ENCODE assay signal across 33 cellular contexts in genomic region chr4:99630857-99631256, GRCh38. TPM values are rescaled to one million over a fixed set of nuclear protein-coding genes. Genes with fewer than 3 reads are reported as not detected.
"Had no signal": no experiment of that assay in that cellular context is flagged by ENCODE, and none has a peak within 500 bp of the region (broad histone marks: within the 10 kb centered on the region; RNA-seq: fewer than 3 reads in every experiment).

No MANE protein-coding gene starts in this region.

- H3K36me3 ChIP-seq: adrenal gland, breast epithelium, MG63, Peyer's patch, SJCRH30 had no signal

- ATAC-seq: activated naive CD4-positive, alpha-beta T cell treated with anti-CD3 and anti-CD28 coated beads, Interleukin-2, amount 50 U/mL, for 72 hours; body of pancreas; Right ventricle myocardium inferior had no signal

- H3K4me1 ChIP-seq: adrenal gland, breast epithelium, Peyer's patch, SJCRH30 had no signal

- H3K27me3 ChIP-seq: adrenal gland, body of pancreas, breast epithelium, MG63, Peyer's patch, SJCRH30 had no signal

- H3K27ac ChIP-seq: adrenal gland, body of pancreas, breast epithelium, Peyer's patch, RWPE1, SJCRH30, SK-N-MC had no signal

- DNase-seq: activated CD4-positive, alpha-beta T cell treated with anti-CD3 and anti-CD28 coated beads, Interleukin-2, amount 10 ng/mL, durations not matched to agents 24 days and 14 days; activated CD4-positive, alpha-beta T cell treated with anti-CD3 and anti-CD28 coated beads, Interleukin-2, amount 50 U/mL, for 4 hours; activated CD8-positive, alpha-beta T cell treated with anti-CD3 and anti-CD28 coated beads for 36 hours; activated gamma-delta T cell treated with Interleukin-2 at 50 U/mL for 16 hours; activated naive CD4-positive, alpha-beta T cell treated with anti-CD3 and anti-CD28 coated beads for 36 hours; activated T-cell treated with anti-CD3 and anti-CD28 coated beads, Interleukin-2, amount 50 U/mL, for 24 hours; adrenal gland; body of pancreas; Kasumi-1; KG1; MG63; NCI-H1092; NCI-H146; NCI-H187; NCI-H2029 treated with DMSO at 0.1 percent for 48 hours; NCI-H2107; NCI-H2171; NCI-H510A; NCI-H526; NCI-H748 treated with DMSO at 0.1 percent for 48 hours; NK-92 treated with Interleukin-12 subunit alpha and Interleukin-12 subunit beta, amount 100 ng/mL, for 24 hours; PC-3; Peyer's patch; SJCRH30; T1000 had no signal

- H3K9me3 ChIP-seq: adrenal gland, body of pancreas, breast epithelium, MG63, Peyer's patch, SJCRH30 had no signal

- H3K4me3 ChIP-seq: adrenal gland, body of pancreas, breast epithelium, MG63, Peyer's patch, SJCRH30, SK-N-MC had no signal

- FAIRE-seq: astrocyte had no signal

RNA-seq across cellular contexts. Expression of gene C4orf54, which starts 26.8 kb away (rescaled TPM):
- total RNA-seq: activated CD4-positive, alpha-beta T cell treated with anti-CD3 and anti-CD28 coated beads, Interleukin-2, amount 10 ng/mL, durations not matched to agents 24 days and 14 days; activated CD8-positive, alpha-beta T cell treated with anti-CD3 and anti-CD28 coated beads for 36 hours; activated naive CD4-positive, alpha-beta T cell treated with anti-CD3 and anti-CD28 coated beads for 36 hours; activated naive CD4-positive, alpha-beta T cell treated with anti-CD3 and anti-CD28 coated beads, Interleukin-2, amount 50 U/mL, for 72 hours; astrocyte; breast epithelium; Peyer's patch; T-helper 1 cell treated with Interleukin-12 subunit alpha and Interleukin-12 subunit beta and Interleukin-4 antibody, amounts not matched to agents 30 ng/mL and 1 ng/mL, for 36 hours; T-helper 2 cell treated with Interferon-gamma antibody and Interleukin-4, amounts not matched to agents 100 ng/mL and 5 ng/mL, for 36 hours had no signal

RNA-seq across cellular contexts. Expression of gene MTTP, which starts 56.2 kb away (rescaled TPM):
- total RNA-seq: activated CD4-positive, alpha-beta T cell treated with anti-CD3 and anti-CD28 coated beads, Interleukin-2, amount 10 ng/mL, durations not matched to agents 24 days and 14 days; body of pancreas; T-helper 2 cell treated with Interferon-gamma antibody and Interleukin-4, amounts not matched to agents 100 ng/mL and 5 ng/mL, for 36 hours had no signal
